ENCODE assay signal across 2 cellular contexts in genomic region chr5:180081481-180081880, GRCh38.
TF ChIP-seq lines count a peak whose summit lies in the region.

No MANE protein-coding gene starts in this region.

TF ChIP-seq in WTC11, 78 proteins besides CTCF, POLR2A, EP300 and RAD21 (continued from another document and continues in another):
- TF ChIP-seq ATF1 (CRISPR knock-in tag; IDR thresholded peaks at IDR 0.05) (no peak), PREB (CRISPR knock-in tag; IDR thresholded peaks at IDR 0.05; ENCODE audit: borderline replicate concordance) (no peak), ZNF512 (CRISPR knock-in tag; IDR thresholded peaks at IDR 0.05; ENCODE audit: borderline replicate concordance) (no peak), E2F4 (CRISPR knock-in tag; IDR thresholded peaks at IDR 0.05; ENCODE audit: borderline replicate concordance, low read depth) (no peak), NR2C2 (CRISPR knock-in tag; IDR thresholded peaks at IDR 0.05) (no peak), E2F1 (CRISPR knock-in tag; IDR thresholded peaks at IDR 0.05) (no peak), ZSCAN18 (CRISPR knock-in tag; IDR thresholded peaks at IDR 0.05) (no peak), ZNF425 (CRISPR knock-in tag; conservative IDR thresholded peaks at IDR 0.05) (no peak), ZNF671 (CRISPR knock-in tag; IDR thresholded peaks at IDR 0.05) (no peak), GRHL2 (CRISPR knock-in tag; IDR thresholded peaks at IDR 0.05; ENCODE audit: insufficient replicate concordance, severe bottlenecking) (no peak), ZNF281 (CRISPR knock-in tag; IDR thresholded peaks at IDR 0.05) (no peak), NFYB (CRISPR knock-in tag; conservative IDR thresholded peaks at IDR 0.05; ENCODE audit: low read depth) (no peak), FOXP1 (CRISPR knock-in tag; IDR thresholded peaks at IDR 0.05; ENCODE audit: borderline replicate concordance) (no peak)

TF ChIP-seq in liver, 16 proteins besides CTCF, POLR2A, EP300 and RAD21 (continued from another document):
- TF ChIP-seq REST (IDR thresholded peaks at IDR 0.05) (peak; percentile 25), ZBTB33 (IDR thresholded peaks at IDR 0.05) (no peak), YY1 (IDR thresholded peaks at IDR 0.05) (no peak), HNF4G (IDR thresholded peaks at IDR 0.05) (no peak), TAF1 (conservative IDR thresholded peaks at IDR 0.05) (no peak), RXRA (IDR thresholded peaks at IDR 0.05) (peak in 1 of 2 donors; percentile 48), JUND (IDR thresholded peaks at IDR 0.05) (no peak)
